ENCODE assay signal across 12 cellular contexts in genomic region chr3:39416998-39417397, GRCh38. TPM values are rescaled to one million over a fixed set of nuclear protein-coding genes. Genes with fewer than 3 reads are reported as not detected.
DNase-seq lines count a peak whose midpoint lies in the region; ATAC-seq and TF ChIP-seq lines count a peak whose summit lies in the region.
"Not testable (repeated sequence)": the region's sequence is repeated elsewhere in the genome, so short reads cannot be mapped to it uniquely, and the experiment has no call there.
"Had no signal": no experiment of that assay in that cellular context is flagged by ENCODE, and none has a peak within 500 bp of the region (broad histone marks: within the 10 kb centered on the region; RNA-seq: fewer than 3 reads in every experiment).

No MANE protein-coding gene starts in this region.

- H3K4me2 ChIP-seq in GM23338; SU-DHL-6 (ENCODE audit: low read depth, low read length, poor library complexity, severe bottlenecking): not testable (repeated sequence)

- H3K4me3 ChIP-seq in GM23338; SU-DHL-6 (ENCODE audit: insufficient read depth, low read length, poor library complexity, severe bottlenecking): not testable (repeated sequence)

- intact Hi-C loops in MCF 10A (cut with micrococcal nuclease): loop anchor here (1.0 kb wide), 1 partner anchor 81 kb away; no protein-coding TSS in a partner anchor

- H3K4me3 Mint-ChIP-seq in GM23338; activated T-helper 17 cell treated with anti-CD3 and anti-CD28 coated beads, Interleukin-2, amount 50 U/mL, for 72 hours; MCF 10A (ENCODE audit: unreplicated experiment): not testable (repeated sequence)
- peak overlapping the region; percentile 44 for H3K4me3 Mint-ChIP-seq in neural crest cell

- H3K79me2 ChIP-seq in GM23338 (replicated peaks; ENCODE audit: insufficient read depth); SU-DHL-6 (ENCODE audit: insufficient read depth, low read length): not testable (repeated sequence)

- peaks cover 16% of the 10 kb centered on the region for H3K4me1 ChIP-seq in GM23338 (ENCODE audit: insufficient read depth)

- not testable (repeated sequence) for H3K9ac ChIP-seq in SU-DHL-6 (ENCODE audit: low read length)

- DNase-seq in GM23338 (ENCODE audit: low spot score); neural crest cell (ENCODE audit: low read depth, low spot score): not testable (repeated sequence)
- DNase-seq in NAMALWA (ENCODE audit: low spot score) (peak; percentile 26), MCF 10A (ENCODE audit: unreplicated experiment) (peak; percentile 21)

- H3K27ac ChIP-seq in GM23338 (ENCODE audit: low read depth): peak overlapping the region; percentile 80
- H3K27ac ChIP-seq in SU-DHL-6 (ENCODE audit: low read depth, low read length): not testable (repeated sequence)

- ATAC-seq in GM23338: peak; percentile 1; the same call in 2 of the 3 replicates
- ATAC-seq in activated T-helper 17 cell treated with anti-CD3 and anti-CD28 coated beads, Interleukin-2, amount 50 U/mL, for 72 hours (replicated peaks): not testable (repeated sequence)

- peaks cover 17% of the 10 kb centered on the region for H3K36me3 ChIP-seq in GM23338 (ENCODE audit: insufficient read depth)
- peaks cover 14% of the 10 kb centered on the region; the same call in 1 of the 2 replicates for H3K36me3 ChIP-seq in SU-DHL-6 (ENCODE audit: low read length)

- POLR2A ChIA-PET in MCF 10A (lab: Yijun Ruan, JAX): interaction anchor here (0.8 to 3.7 kb wide), 5 partner anchors 9 to 83 kb away, joined by 3 to 48 read pairs (median 5); partner anchors contain the start of gene RPSA

- H3K27me3 ChIP-seq in GM23338 (ENCODE audit: insufficient read depth); SU-DHL-6 (ENCODE audit: low read length): not testable (repeated sequence)

- BruUV-seq in MCF 10A (replicated peaks; lab: Mats Ljungman, UMichigan): not testable (repeated sequence)

- H3K4me1 Mint-ChIP-seq in GM23338 (peaks cover 21% of the 10 kb centered on the region), MCF 10A (ENCODE audit: insufficient read depth, unreplicated experiment) (peaks cover 16% of the 10 kb centered on the region)
- not testable (repeated sequence) for H3K4me1 Mint-ChIP-seq in activated T-helper 17 cell treated with anti-CD3 and anti-CD28 coated beads, Interleukin-2, amount 50 U/mL, for 72 hours; neural crest cell

- H3F3A ChIP-seq in GM23338 (replicated peaks; ENCODE audit: low read depth) (peaks cover 54% of the 10 kb centered on the region), SU-DHL-6 (ENCODE audit: insufficient read depth) (peaks cover 49% of the 10 kb centered on the region)

- CTCF ChIA-PET in MCF 10A (lab: Yijun Ruan, JAX): interaction anchor here (0.6 to 7.0 kb wide), 11 partner anchors 8 to 901 kb away, joined by 3 to 65 read pairs (median 4); partner anchors contain the start of gene RPSA

- peaks cover 16% of the 10 kb centered on the region for H3K27me3 Mint-ChIP-seq in GM23338 (ENCODE audit: insufficient read depth, low read depth, poor library complexity)
- not testable (repeated sequence) for H3K27me3 Mint-ChIP-seq in activated T-helper 17 cell treated with anti-CD3 and anti-CD28 coated beads, Interleukin-2, amount 50 U/mL, for 72 hours; MCF 10A (ENCODE audit: insufficient read depth, unreplicated experiment); neural crest cell (ENCODE audit: low read depth)

- H4K20me1 ChIP-seq in GM23338 (replicated peaks; ENCODE audit: insufficient read depth); SU-DHL-6 (ENCODE audit: low read depth, low read length): not testable (repeated sequence)

- H3K9me2 ChIP-seq in GM23338 (ENCODE audit: insufficient read depth); SU-DHL-6 (replicated peaks; ENCODE audit: insufficient read depth, low read length): not testable (repeated sequence)

- H3K36me3 Mint-ChIP-seq in GM23338 (ENCODE audit: low read depth) (peaks cover 36% of the 10 kb centered on the region), MCF 10A (ENCODE audit: insufficient read depth, unreplicated experiment) (peaks cover 42% of the 10 kb centered on the region), neural crest cell (ENCODE audit: low read depth) (peaks cover 21% of the 10 kb centered on the region)
- H3K36me3 Mint-ChIP-seq in activated T-helper 17 cell treated with anti-CD3 and anti-CD28 coated beads, Interleukin-2, amount 50 U/mL, for 72 hours (ENCODE audit: low read depth): peaks cover 43% of the 10 kb centered on the region

- not testable (repeated sequence) for TF ChIP-seq CTCF in GM23338 (conservative IDR thresholded peaks at IDR 0.05; ENCODE audit: low read depth in 2 of 2); MCF 10A (IDR thresholded peaks at IDR 0.05; ENCODE audit: unreplicated experiment); neural crest cell (conservative IDR thresholded peaks at IDR 0.05)
- TF ChIP-seq CTCF in SU-DHL-6 (IDR thresholded peaks at IDR 0.05; ENCODE audit: insufficient read depth, low read length, poor library complexity, severe bottlenecking): peak; percentile 3

- not testable (repeated sequence) for H3K9me3 Mint-ChIP-seq in GM23338; activated T-helper 17 cell treated with anti-CD3 and anti-CD28 coated beads, Interleukin-2, amount 50 U/mL, for 72 hours; MCF 10A (ENCODE audit: unreplicated experiment); neural crest cell

- not testable (repeated sequence) for H2AFZ ChIP-seq in GM23338; SU-DHL-6 (ENCODE audit: low read depth, low read length, severe bottlenecking)

- not testable (repeated sequence) for H3K9me3 ChIP-seq in SU-DHL-6 (ENCODE audit: insufficient read depth, low read length)

- not testable (repeated sequence) for H3K27ac Mint-ChIP-seq in GM23338; MCF 10A (ENCODE audit: low read depth, unreplicated experiment); neural crest cell (ENCODE audit: unreplicated experiment)
- peak overlapping the region; percentile 36 for H3K27ac Mint-ChIP-seq in activated T-helper 17 cell treated with anti-CD3 and anti-CD28 coated beads, Interleukin-2, amount 50 U/mL, for 72 hours

RNA-seq across cellular contexts. Expression of gene RPSA, which starts 10.5 kb away (rescaled TPM):
- 1,658 and 1,827 TPM in 2 replicates for total RNA-seq in GM23338 (2014; rRNA removed; shearing (Covaris generic))
- polyA plus RNA-seq in GM23338 (2016; fragmentation: Nextera tagmentation; extraction: Ambion mirVana): 1,591 and 1,731 TPM in 2 replicates
- total RNA-seq in activated T-helper 17 cell treated with anti-CD3 and anti-CD28 coated beads, Interleukin-2, amount 50 U/mL, for 72 hours: 1,000 to 10,000 TPM; 2,603 to 2,924 TPM
- total RNA-seq in MCF 10A (2022): 1,984 and 2,115 TPM in 2 replicates
- 1,595 and 1,633 TPM in 2 replicates for total RNA-seq in neural crest cell

RNA-seq across cellular contexts. Expression of gene SLC25A38, which starts 33.8 kb away (rescaled TPM):
- total RNA-seq in GM23338 (2014; rRNA removed; shearing (Covaris generic)): 35.9 and 61.9 TPM in 2 replicates
- polyA plus RNA-seq in GM23338 (2016; fragmentation: Nextera tagmentation; extraction: Ambion mirVana): 19.8 and 23.9 TPM in 2 replicates
- total RNA-seq in activated T-helper 17 cell treated with anti-CD3 and anti-CD28 coated beads, Interleukin-2, amount 50 U/mL, for 72 hours: 10 to 100 TPM; 21.3 to 38.2 TPM
- 37.6 and 45.9 TPM in 2 replicates for total RNA-seq in MCF 10A (2022)
- 26.6 and 28.4 TPM in 2 replicates for total RNA-seq in neural crest cell

RNA-seq across cellular contexts. Expression of gene MOBP, which starts 50.5 kb away (rescaled TPM):
- total RNA-seq in GM23338 (2014; rRNA removed; shearing (Covaris generic)): not detected in 2 replicates
- polyA plus RNA-seq in GM23338 (2016; fragmentation: Nextera tagmentation; extraction: Ambion mirVana): not detected in 2 replicates
- not detected for total RNA-seq in activated T-helper 17 cell treated with anti-CD3 and anti-CD28 coated beads, Interleukin-2, amount 50 U/mL, for 72 hours
- 0.21 TPM in 1 of 2 replicates, not detected in the other for total RNA-seq in MCF 10A (2022)
- total RNA-seq in neural crest cell: not detected in 2 replicates
- total RNA-seq: A172; B cell; CD4-positive, alpha-beta T cell; CD8-positive, alpha-beta memory T cell had no signal
- polyA plus RNA-seq: AG04450; CD14-positive monocyte; CD8-positive, alpha-beta memory T cell had no signal
